In genomic region chrX:154380787-154381186, GRCh38 we compare ENCODE assay signal across 10 cellular contexts. TPM values are rescaled to one million over a fixed set of nuclear protein-coding genes. Genes with fewer than 3 reads are reported as not detected.
A peak's percentile ranks its signal among the peaks of the same experiment; 100 is the strongest.
DNase-seq lines count a peak whose midpoint lies in the region; ATAC-seq, FAIRE-seq and TF ChIP-seq lines count a peak whose summit lies in the region.
"Had no signal": no experiment of that assay in that cellular context is flagged by ENCODE, and none has a peak within 500 bp of the region (broad histone marks: within the 10 kb centered on the region; RNA-seq: fewer than 3 reads in every experiment).

No MANE protein-coding gene starts in this region.

- peaks cover 3% of the 10 kb centered on the region for H3K27me3 Mint-ChIP-seq in neural progenitor cell (ENCODE audit: insufficient read depth, low read depth)

- H4K20me1 ChIP-seq in neural progenitor cell (ENCODE audit: low read depth) = peaks cover 14% of the 10 kb centered on the region

- no peak for TF ChIP-seq CTCF in C4-2B (conservative IDR thresholded peaks at IDR 0.05)
- TF ChIP-seq CTCF in LNCaP clone FGC (IDR thresholded peaks at IDR 0.05; ENCODE audit: control insufficient read depth, extremely low read depth, insufficient read depth) = no peak
- TF ChIP-seq CTCF in neural progenitor cell (IDR thresholded peaks at IDR 0.05) = no peak
- TF ChIP-seq CTCF in pancreas (IDR thresholded peaks at IDR 0.05) = no peak

- H3K9me3 Mint-ChIP-seq in neural progenitor cell = peaks cover 16% of the 10 kb centered on the region

- H3K27me3 ChIP-seq in ectodermal cell (ENCODE audit: control insufficient read depth, insufficient read depth, low read length, poor library complexity, severe bottlenecking) (no peaks in the 10 kb centered on the region), neural progenitor cell (no peaks in the 10 kb centered on the region), pancreas (no peaks in the 10 kb centered on the region)

- ATAC-seq in HG03442 (IDR thresholded peaks at IDR 0.05; ENCODE audit: unreplicated experiment) = no peak
- no peak for ATAC-seq in HG03378 (IDR thresholded peaks at IDR 0.05; ENCODE audit: unreplicated experiment)
- ATAC-seq in pancreas = no peak

- H2AFZ ChIP-seq in neural progenitor cell (replicated peaks) = no peak overlapping the region

- no peak overlapping the region for H3K9ac ChIP-seq in neural progenitor cell

- peaks cover 2% of the 10 kb centered on the region for H3K36me3 Mint-ChIP-seq in neural progenitor cell

- WGBS in ectodermal cell, 2 experiments = 51 to 55% methylated on average over 13 to 14 of the region's 14 CpGs
- WGBS in pancreas, 2 donors = 75 to 84% methylated on average over 14 of the region's 14 CpGs

- no peak for DNase-seq in LNCaP clone FGC (ENCODE audit: low read depth)
- no peak for DNase-seq in neural progenitor cell (ENCODE audit: low spot score)
- DNase-seq in mesenteric fat pad (ENCODE audit: low spot score) = no peak
- DNase-seq in pancreas = no peak
- DNase-seq: hippocampal formation, NCI-H2107 had no signal

- H3K36me3 ChIP-seq in ectodermal cell (ENCODE audit: control insufficient read depth, insufficient read depth, low read length) (no peaks in the 10 kb centered on the region), neural progenitor cell (no peaks in the 10 kb centered on the region), pancreas (no peaks in the 10 kb centered on the region)

- no peak for FAIRE-seq in pancreas (lab: Jason Lieb, UNC)

- H3K79me2 ChIP-seq in neural progenitor cell (ENCODE audit: low read depth) = peaks cover 18% of the 10 kb centered on the region

- H3K9me3 ChIP-seq in ectodermal cell (ENCODE audit: control insufficient read depth, low read length) (no peaks in the 10 kb centered on the region), neural progenitor cell (ENCODE audit: low read depth) (no peaks in the 10 kb centered on the region), pancreas (no peaks in the 10 kb centered on the region)

- H3K4me1 Mint-ChIP-seq in neural progenitor cell = peaks cover 14% of the 10 kb centered on the region

- peak overlapping the region; percentile 89 for H3K4me3 Mint-ChIP-seq in neural progenitor cell

- H3F3A ChIP-seq in neural progenitor cell (ENCODE audit: low read depth) = peaks cover 18% of the 10 kb centered on the region

- H3K27ac ChIP-seq in C4-2B (peak overlapping the region; percentile 92), ectodermal cell (ENCODE audit: insufficient read depth, low read depth, low read length, poor library complexity, severe bottlenecking) (no peak overlapping the region), neural progenitor cell (peak overlapping the region; percentile 83), pancreas (no peak overlapping the region)

- H3K4me2 ChIP-seq in neural progenitor cell = peak overlapping the region; percentile 77

- peak overlapping the region; percentile 83 for H3K4me3 ChIP-seq in LNCaP clone FGC (ENCODE audit: low read depth, low read length)
- H3K4me3 ChIP-seq in ectodermal cell (ENCODE audit: insufficient read depth, low read depth, low read length) = peak overlapping the region; percentile 74
- H3K4me3 ChIP-seq in neural progenitor cell = peak overlapping the region; percentile 76
- peak overlapping the region in 1 of 4 donors; percentile 57 for H3K4me3 ChIP-seq in pancreas

- no peak overlapping the region for H3K27ac Mint-ChIP-seq in neural progenitor cell

- intact Hi-C loops in pancreas (cut with DNase I) = no loop called here

- H3K4me1 ChIP-seq in ectodermal cell (ENCODE audit: control insufficient read depth, insufficient read depth, low read length) = peaks cover 9% of the 10 kb centered on the region
- H3K4me1 ChIP-seq in neural progenitor cell = peaks cover 4% of the 10 kb centered on the region
- no peaks in the 10 kb centered on the region for H3K4me1 ChIP-seq in pancreas

RNA-seq across cellular contexts. Expression of gene EMD, which starts 1.7 kb away (rescaled TPM):
- 70.7 TPM for polyA plus RNA-seq in ectodermal cell (2013, experiment 1 of 4)
- 74.1 TPM for polyA plus RNA-seq in ectodermal cell (2013, experiment 2 of 4)
- polyA plus RNA-seq in ectodermal cell (2013, experiment 3 of 4) = 64.8 TPM
- 69.4 TPM for polyA plus RNA-seq in ectodermal cell (2013, experiment 4 of 4)
- total RNA-seq in neural progenitor cell (ENCODE audit: low replicate concordance) (18.3 and 62.0 TPM in 2 replicates), mesenteric fat pad (57.4 TPM), pancreas (10 to 100 TPM; 23.1 to 42.9 (median 38.7) TPM)
- 10 to 100 TPM; 56.0 to 86.7 TPM for polyA plus RNA-seq in pancreas

RNA-seq across cellular contexts. Expression of gene FLNA, which starts 6.4 kb away (rescaled TPM):
- 614 TPM for polyA plus RNA-seq in ectodermal cell (2013, experiment 1 of 4)
- polyA plus RNA-seq in ectodermal cell (2013, experiment 2 of 4) = 687 TPM
- 500 TPM for polyA plus RNA-seq in ectodermal cell (2013, experiment 3 of 4)
- 579 TPM for polyA plus RNA-seq in ectodermal cell (2013, experiment 4 of 4)
- total RNA-seq in neural progenitor cell (ENCODE audit: low replicate concordance) = 189 and 559 TPM in 2 replicates
- 1,133 TPM for total RNA-seq in mesenteric fat pad
- 100 to 1,000 TPM in 4 of 6 donors, 10 to 100 TPM in 2; 67.0 to 298 (median 142) TPM for total RNA-seq in pancreas
- polyA plus RNA-seq in pancreas = 100 to 1,000 TPM; 222 to 259 TPM

RNA-seq across cellular contexts. Expression of gene RPL10, which starts 17.4 kb away (rescaled TPM):
- polyA plus RNA-seq in ectodermal cell (2013, experiment 1 of 4) = 2,698 TPM
- polyA plus RNA-seq in ectodermal cell (2013, experiment 2 of 4) = 2,845 TPM
- polyA plus RNA-seq in ectodermal cell (2013, experiment 3 of 4) = 2,945 TPM
- polyA plus RNA-seq in ectodermal cell (2013, experiment 4 of 4) = 3,150 TPM
- total RNA-seq in neural progenitor cell (ENCODE audit: low replicate concordance) (4,507 and 7,403 TPM in 2 replicates), mesenteric fat pad (2,424 TPM), pancreas (1,000 to 10,000 TPM; 2,194 to 4,058 (median 3,145) TPM)
- polyA plus RNA-seq in pancreas = 1,000 to 10,000 TPM; 2,751 to 3,412 TPM

RNA-seq across cellular contexts. Expression of gene DNASE1L1, which starts 28.3 kb away (rescaled TPM):
- 17.5 TPM for polyA plus RNA-seq in ectodermal cell (2013, experiment 1 of 4)
- polyA plus RNA-seq in ectodermal cell (2013, experiment 2 of 4) = 16.1 TPM
- 14.3 TPM for polyA plus RNA-seq in ectodermal cell (2013, experiment 3 of 4)
- 15.1 TPM for polyA plus RNA-seq in ectodermal cell (2013, experiment 4 of 4)
- total RNA-seq in neural progenitor cell (ENCODE audit: low replicate concordance) = 14.2 and 27.2 TPM in 2 replicates
- 18.9 TPM for total RNA-seq in mesenteric fat pad
- total RNA-seq in pancreas = 10 to 100 TPM in 1 of 6 donors, 1 to 10 TPM in 5; 5.1 to 13.6 (median 7.3) TPM
- 10 to 100 TPM; 11.3 to 16.5 TPM for polyA plus RNA-seq in pancreas

RNA-seq across cellular contexts. Expression of gene TAFAZZIN, which starts 30.6 kb away (rescaled TPM):
- polyA plus RNA-seq in ectodermal cell (2013, experiment 1 of 4) = 42.7 TPM
- 38.3 TPM for polyA plus RNA-seq in ectodermal cell (2013, experiment 2 of 4)
- polyA plus RNA-seq in ectodermal cell (2013, experiment 3 of 4) = 40.2 TPM
- 47.3 TPM for polyA plus RNA-seq in ectodermal cell (2013, experiment 4 of 4)
- total RNA-seq in neural progenitor cell (ENCODE audit: low replicate concordance) = 19.8 and 46.5 TPM in 2 replicates
- 32.4 TPM for total RNA-seq in mesenteric fat pad
- 10 to 100 TPM; 14.6 to 26.7 (median 17.1) TPM for total RNA-seq in pancreas
- polyA plus RNA-seq in pancreas = 10 to 100 TPM; 77.0 to 82.7 TPM

Comparison
In these comparisons a context has a peak if more than half of its experiments do, and no peak if none do; other contexts are left out.
1. H3K27ac ChIP-seq: peak in C4-2B (single experiment) and neural progenitor cell (single experiment); none in ectodermal cell (single experiment) and pancreas (0 of 4).